In genomic region chr2:64988420-64989125, GRCh38 we compare ENCODE assay signal across 1 cellular context.
A peak's percentile ranks its signal among the peaks of the same experiment; 100 is the strongest.
TF ChIP-seq lines count a peak whose summit lies in the region.

No MANE protein-coding gene starts in this region.

TF ChIP-seq in HepG2, 621 proteins besides CTCF, POLR2A, EP300 and RAD21 (continued from another document and continues in another):
- TF ChIP-seq, protein P1, sequence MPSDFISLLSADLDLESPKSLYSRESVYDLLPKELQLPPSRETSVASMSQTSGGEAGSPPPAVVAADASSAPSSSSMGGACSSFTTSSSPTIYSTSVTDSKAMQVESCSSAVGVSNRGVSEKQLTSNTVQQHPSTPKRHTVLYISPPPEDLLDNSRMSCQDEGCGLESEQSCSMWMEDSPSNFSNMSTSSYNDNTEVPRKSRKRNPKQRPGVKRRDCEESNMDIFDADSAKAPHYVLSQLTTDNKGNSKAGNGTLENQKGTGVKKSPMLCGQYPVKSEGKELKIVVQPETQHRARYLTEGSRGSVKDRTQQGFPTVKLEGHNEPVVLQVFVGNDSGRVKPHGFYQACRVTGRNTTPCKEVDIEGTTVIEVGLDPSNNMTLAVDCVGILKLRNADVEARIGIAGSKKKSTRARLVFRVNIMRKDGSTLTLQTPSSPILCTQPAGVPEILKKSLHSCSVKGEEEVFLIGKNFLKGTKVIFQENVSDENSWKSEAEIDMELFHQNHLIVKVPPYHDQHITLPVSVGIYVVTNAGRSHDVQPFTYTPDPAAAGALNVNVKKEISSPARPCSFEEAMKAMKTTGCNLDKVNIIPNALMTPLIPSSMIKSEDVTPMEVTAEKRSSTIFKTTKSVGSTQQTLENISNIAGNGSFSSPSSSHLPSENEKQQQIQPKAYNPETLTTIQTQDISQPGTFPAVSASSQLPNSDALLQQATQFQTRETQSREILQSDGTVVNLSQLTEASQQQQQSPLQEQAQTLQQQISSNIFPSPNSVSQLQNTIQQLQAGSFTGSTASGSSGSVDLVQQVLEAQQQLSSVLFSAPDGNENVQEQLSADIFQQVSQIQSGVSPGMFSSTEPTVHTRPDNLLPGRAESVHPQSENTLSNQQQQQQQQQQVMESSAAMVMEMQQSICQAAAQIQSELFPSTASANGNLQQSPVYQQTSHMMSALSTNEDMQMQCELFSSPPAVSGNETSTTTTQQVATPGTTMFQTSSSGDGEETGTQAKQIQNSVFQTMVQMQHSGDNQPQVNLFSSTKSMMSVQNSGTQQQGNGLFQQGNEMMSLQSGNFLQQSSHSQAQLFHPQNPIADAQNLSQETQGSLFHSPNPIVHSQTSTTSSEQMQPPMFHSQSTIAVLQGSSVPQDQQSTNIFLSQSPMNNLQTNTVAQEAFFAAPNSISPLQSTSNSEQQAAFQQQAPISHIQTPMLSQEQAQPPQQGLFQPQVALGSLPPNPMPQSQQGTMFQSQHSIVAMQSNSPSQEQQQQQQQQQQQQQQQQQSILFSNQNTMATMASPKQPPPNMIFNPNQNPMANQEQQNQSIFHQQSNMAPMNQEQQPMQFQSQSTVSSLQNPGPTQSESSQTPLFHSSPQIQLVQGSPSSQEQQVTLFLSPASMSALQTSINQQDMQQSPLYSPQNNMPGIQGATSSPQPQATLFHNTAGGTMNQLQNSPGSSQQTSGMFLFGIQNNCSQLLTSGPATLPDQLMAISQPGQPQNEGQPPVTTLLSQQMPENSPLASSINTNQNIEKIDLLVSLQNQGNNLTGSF (CRISPR knock-in tag; IDR thresholded peaks at IDR 0.05): 0 out of 2 replicates have a peak, but pooled peaks have one; percentile 40
- TF ChIP-seq, protein P2, sequence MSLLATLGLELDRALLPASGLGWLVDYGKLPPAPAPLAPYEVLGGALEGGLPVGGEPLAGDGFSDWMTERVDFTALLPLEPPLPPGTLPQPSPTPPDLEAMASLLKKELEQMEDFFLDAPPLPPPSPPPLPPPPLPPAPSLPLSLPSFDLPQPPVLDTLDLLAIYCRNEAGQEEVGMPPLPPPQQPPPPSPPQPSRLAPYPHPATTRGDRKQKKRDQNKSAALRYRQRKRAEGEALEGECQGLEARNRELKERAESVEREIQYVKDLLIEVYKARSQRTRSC (CRISPR knock-in tag; IDR thresholded peaks at IDR 0.05; ENCODE audit: low read depth): no peak
- TF ChIP-seq ZBTB7A (CRISPR knock-in tag; IDR thresholded peaks at IDR 0.05) (peak; percentile 37; the same call in 1 of the 2 replicates), FOXC1 (CRISPR knock-in tag; IDR thresholded peaks at IDR 0.05; ENCODE audit: borderline replicate concordance) (peak; percentile 62; the same call in 1 of the 2 replicates), CAMTA2 (CRISPR knock-in tag; IDR thresholded peaks at IDR 0.05; ENCODE audit: borderline replicate concordance) (peak; percentile 61; the same call in 1 of the 2 replicates), RNF2 (conservative IDR thresholded peaks at IDR 0.05; ENCODE audit: low read depth) (no peak), ZNF598 (CRISPR knock-in tag; IDR thresholded peaks at IDR 0.05; ENCODE audit: borderline replicate concordance) (peak; percentile 69; the same call in 1 of the 2 replicates), ISL2 (CRISPR knock-in tag; IDR thresholded peaks at IDR 0.05) (peak; percentile 11; the same call in 1 of the 2 replicates), ATF7-NPFF (CRISPR knock-in tag; IDR thresholded peaks at IDR 0.05; ENCODE audit: low read depth) (peak; percentile 56; the same call in 1 of the 2 replicates), RBM39 (IDR thresholded peaks at IDR 0.05; ENCODE audit: low read depth, low read length, poor library complexity, severe bottlenecking) (peak; percentile 57), XRCC5 (optimal IDR thresholded peaks at IDR 0.05; ENCODE audit: low read length) (peak; percentile 56), ZNF513 (CRISPR knock-in tag; conservative IDR thresholded peaks at IDR 0.05) (no peak), SMAD1 (CRISPR knock-in tag; IDR thresholded peaks at IDR 0.05; ENCODE audit: borderline replicate concordance, low read depth) (peak; percentile 80; the same call in 1 of the 2 replicates), TCF7 (IDR thresholded peaks at IDR 0.05; ENCODE audit: low read depth) (no peak), SMYD3 (CRISPR knock-in tag; IDR thresholded peaks at IDR 0.05) (peak; percentile 77; the same call in 1 of the 2 replicates), ZNF792 (CRISPR knock-in tag; IDR thresholded peaks at IDR 0.05) (0 out of 2 replicates have a peak, but pooled peaks have one; percentile 16), ELF3 (CRISPR knock-in tag; IDR thresholded peaks at IDR 0.05) (peak; percentile 38; the same call in 1 of the 2 replicates), REPIN1 (CRISPR knock-in tag; IDR thresholded peaks at IDR 0.05; ENCODE audit: borderline replicate concordance, low read depth) (peak; percentile 64), KLF6 (CRISPR knock-in tag; IDR thresholded peaks at IDR 0.05) (peak; percentile 38), ZNF501 (CRISPR knock-in tag; IDR thresholded peaks at IDR 0.05) (peak; percentile 75), ZNF274 (CRISPR knock-in tag; IDR thresholded peaks at IDR 0.05) (0 out of 2 replicates have a peak, but pooled peaks have one; percentile 22), HMGA1 (CRISPR knock-in tag; conservative IDR thresholded peaks at IDR 0.05) (no peak), LCORL (IDR thresholded peaks at IDR 0.05) (no peak), LCORL (CRISPR knock-in tag; IDR thresholded peaks at IDR 0.05) (peak; percentile 57; the same call in 1 of the 2 replicates), ZNF713 (CRISPR knock-in tag; IDR thresholded peaks at IDR 0.05) (peak; percentile 87; the same call in 1 of the 2 replicates), SPEN (CRISPR knock-in tag; IDR thresholded peaks at IDR 0.05; ENCODE audit: low read depth) (peak; percentile 68), ZSCAN30 (CRISPR knock-in tag; IDR thresholded peaks at IDR 0.05) (peak; percentile 66; the same call in 1 of the 2 replicates), RARA (CRISPR knock-in tag; IDR thresholded peaks at IDR 0.05) (peak; percentile 28; the same call in 1 of the 2 replicates), KDM2A (CRISPR knock-in tag; IDR thresholded peaks at IDR 0.05; ENCODE audit: borderline replicate concordance, low read depth) (peak; percentile 92), ARID2 (CRISPR knock-in tag; IDR thresholded peaks at IDR 0.05; ENCODE audit: borderline replicate concordance) (peak; percentile 87; the same call in 1 of the 2 replicates), TSC22D2 (CRISPR knock-in tag; IDR thresholded peaks at IDR 0.05; ENCODE audit: borderline replicate concordance) (no peak; the same call in 1 of the 2 replicates), AHR (CRISPR knock-in tag; IDR thresholded peaks at IDR 0.05) (peak; percentile 56; the same call in 1 of the 2 replicates), SOX6 (IDR thresholded peaks at IDR 0.05) (no peak), SOX6 (CRISPR knock-in tag; IDR thresholded peaks at IDR 0.05) (peak; percentile 57; the same call in 1 of the 2 replicates), PTBP1 (IDR thresholded peaks at IDR 0.05; ENCODE audit: low read depth, low read length, poor library complexity, severe bottlenecking) (peak; percentile 39), HOXA5 (CRISPR knock-in tag; IDR thresholded peaks at IDR 0.05) (no peak; the same call in 1 of the 2 replicates), ZNF264 (CRISPR knock-in tag; IDR thresholded peaks at IDR 0.05) (0 out of 2 replicates have a peak, but pooled peaks have one; percentile 8), CC2D1A (CRISPR knock-in tag; IDR thresholded peaks at IDR 0.05) (no peak), HNRNPH1 (optimal IDR thresholded peaks at IDR 0.05; ENCODE audit: low read depth, low read length) (no peak), KMT2A (CRISPR knock-in tag; IDR thresholded peaks at IDR 0.05) (peak; percentile 47; the same call in 1 of the 2 replicates), MYPOP (CRISPR knock-in tag; IDR thresholded peaks at IDR 0.05) (peak; percentile 49; the same call in 1 of the 2 replicates), ZNF546 (CRISPR knock-in tag; conservative IDR thresholded peaks at IDR 0.05) (peak; percentile 73), ZFP91 (CRISPR knock-in tag; IDR thresholded peaks at IDR 0.05; ENCODE audit: borderline replicate concordance) (peak; percentile 85), ZNF850 (CRISPR knock-in tag; conservative IDR thresholded peaks at IDR 0.05) (no peak; the same call in 1 of the 2 replicates), SALL1 (CRISPR knock-in tag; IDR thresholded peaks at IDR 0.05) (peak; percentile 72), ZSCAN21 (CRISPR knock-in tag; IDR thresholded peaks at IDR 0.05; ENCODE audit: borderline replicate concordance) (peak; percentile 32; the same call in 1 of the 2 replicates), ZNF605 (CRISPR knock-in tag; IDR thresholded peaks at IDR 0.05) (peak; percentile 75), SMAD9 (CRISPR knock-in tag; IDR thresholded peaks at IDR 0.05) (peak; percentile 85; the same call in 1 of the 2 replicates)
- TF ChIP-seq, protein P3, sequence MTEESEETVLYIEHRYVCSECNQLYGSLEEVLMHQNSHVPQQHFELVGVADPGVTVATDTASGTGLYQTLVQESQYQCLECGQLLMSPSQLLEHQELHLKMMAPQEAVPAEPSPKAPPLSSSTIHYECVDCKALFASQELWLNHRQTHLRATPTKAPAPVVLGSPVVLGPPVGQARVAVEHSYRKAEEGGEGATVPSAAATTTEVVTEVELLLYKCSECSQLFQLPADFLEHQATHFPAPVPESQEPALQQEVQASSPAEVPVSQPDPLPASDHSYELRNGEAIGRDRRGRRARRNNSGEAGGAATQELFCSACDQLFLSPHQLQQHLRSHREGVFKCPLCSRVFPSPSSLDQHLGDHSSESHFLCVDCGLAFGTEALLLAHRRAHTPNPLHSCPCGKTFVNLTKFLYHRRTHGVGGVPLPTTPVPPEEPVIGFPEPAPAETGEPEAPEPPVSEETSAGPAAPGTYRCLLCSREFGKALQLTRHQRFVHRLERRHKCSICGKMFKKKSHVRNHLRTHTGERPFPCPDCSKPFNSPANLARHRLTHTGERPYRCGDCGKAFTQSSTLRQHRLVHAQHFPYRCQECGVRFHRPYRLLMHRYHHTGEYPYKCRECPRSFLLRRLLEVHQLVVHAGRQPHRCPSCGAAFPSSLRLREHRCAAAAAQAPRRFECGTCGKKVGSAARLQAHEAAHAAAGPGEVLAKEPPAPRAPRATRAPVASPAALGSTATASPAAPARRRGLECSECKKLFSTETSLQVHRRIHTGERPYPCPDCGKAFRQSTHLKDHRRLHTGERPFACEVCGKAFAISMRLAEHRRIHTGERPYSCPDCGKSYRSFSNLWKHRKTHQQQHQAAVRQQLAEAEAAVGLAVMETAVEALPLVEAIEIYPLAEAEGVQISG (CRISPR knock-in tag; IDR thresholded peaks at IDR 0.05): peak; percentile 53
